In the genomic region with DNA sequence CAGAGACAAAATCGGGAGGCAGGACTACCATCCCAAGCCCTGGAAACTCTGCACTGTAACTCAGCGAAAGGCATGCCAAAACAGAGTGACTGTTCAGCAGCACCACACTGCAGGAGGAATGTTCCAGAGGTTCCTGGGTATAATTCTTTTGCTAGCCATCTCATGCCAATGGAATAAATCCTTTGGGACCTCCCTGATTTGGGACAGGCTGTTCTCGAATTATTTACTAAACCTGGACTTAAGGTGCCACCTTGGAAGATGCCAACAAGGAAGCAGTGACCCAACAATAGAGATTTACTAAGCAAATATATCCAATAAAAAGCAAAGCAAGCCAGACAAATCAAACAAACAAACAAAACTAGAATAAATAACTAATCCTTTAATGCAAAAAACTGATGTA, we compare ENCODE assay signal across 19 cellular contexts. TPM values are rescaled to one million over a fixed set of nuclear protein-coding genes. Genes with fewer than 3 reads are reported as not detected.
"Had no signal": no experiment of that assay in that cellular context is flagged by ENCODE, and none has a peak within 500 bp of the region (broad histone marks: within the 10 kb centered on the region; RNA-seq: fewer than 3 reads in every experiment).

No MANE protein-coding gene starts in this region.

- DNase-seq: Karpas-422, KG1, NCI-H1092, NCI-H1436, NCI-H1694, NCI-H187 treated with DMSO at 0.1 percent for 48 hours, NCI-H2029 treated with DMSO at 0.1 percent for 48 hours, NCI-H2227 treated with DMSO at 0.1 percent for 48 hours, NCI-H524, NCI-H526 treated with DMSO at 0.1 percent for 48 hours, NCI-H748 treated with DMSO at 0.1 percent for 48 hours, OCI-M1, Right ventricle myocardium superior, RPMI8226, SIG-M5 had no signal

- H3K27ac ChIP-seq: HL-60, SJSA1, SK-N-MC had no signal

- H3K9me3 ChIP-seq: SJSA1 had no signal

- H3K4me3 ChIP-seq: SJSA1, SK-N-MC had no signal

- H3K27me3 ChIP-seq: SJSA1 had no signal

RNA-seq across cellular contexts. Expression of a gene that starts 9.3 kb away (rescaled TPM):
- total RNA-seq: T-helper 1 cell treated with Interleukin-12 subunit alpha and Interleukin-12 subunit beta and Interleukin-4 antibody, amounts not matched to agents 30 ng/mL and 1 ng/mL, for 36 hours had no signal
